1 cellular context compared by ENCODE assay signal in genomic region chr9:83956288-83957028, GRCh38.
TF ChIP-seq lines count a peak whose summit lies in the region.

No MANE protein-coding gene starts in this region.

TF ChIP-seq in HepG2, 621 proteins besides CTCF, POLR2A, EP300 and RAD21 (continued from another document and continues in another):
- TF ChIP-seq ZBTB33 (CRISPR knock-in tag; IDR thresholded peaks at IDR 0.05) (no peak), ZNF670 (CRISPR knock-in tag; IDR thresholded peaks at IDR 0.05; ENCODE audit: borderline replicate concordance) (peak; percentile 89; the same call in 1 of the 2 replicates), ZNF205 (CRISPR knock-in tag; IDR thresholded peaks at IDR 0.05) (no peak; the same call in none of the 2 replicates), TBX3 (IDR thresholded peaks at IDR 0.05; ENCODE audit: borderline replicate concordance) (no peak), POLR2AphosphoS5 (IDR thresholded peaks at IDR 0.05; ENCODE audit: low read depth, low read length) (peak; percentile 89), ZNF263 (CRISPR knock-in tag; IDR thresholded peaks at IDR 0.05) (peak; percentile 59; the same call in 1 of the 2 replicates), ZNF800 (CRISPR knock-in tag; IDR thresholded peaks at IDR 0.05) (peak; percentile 75; the same call in 1 of the 2 replicates), FLYWCH1 (CRISPR knock-in tag; IDR thresholded peaks at IDR 0.05) (0 out of 2 replicates have a peak, but pooled peaks have one; percentile 70), ISX (CRISPR knock-in tag; conservative IDR thresholded peaks at IDR 0.05) (0 out of 2 replicates have a peak, but pooled peaks have one; percentile 55), CREB1 (IDR thresholded peaks at IDR 0.05) (no peak), CREB1 (CRISPR knock-in tag; IDR thresholded peaks at IDR 0.05) (peak; percentile 35; the same call in 1 of the 2 replicates), SMAD3 (CRISPR knock-in tag; IDR thresholded peaks at IDR 0.05) (peak; percentile 68), BRCA1 (CRISPR knock-in tag; IDR thresholded peaks at IDR 0.05) (0 out of 2 replicates have a peak, but pooled peaks have one; percentile 58), SSRP1 (CRISPR knock-in tag; IDR thresholded peaks at IDR 0.05) (no peak), E2F1 (CRISPR knock-in tag; IDR thresholded peaks at IDR 0.05) (peak; percentile 98), SRF (IDR thresholded peaks at IDR 0.05; ENCODE audit: low read depth, low read length) (peak; percentile 74; the same call in 1 of the 2 replicates), ZNF644 (CRISPR knock-in tag; IDR thresholded peaks at IDR 0.05; ENCODE audit: low read depth) (no peak), FOXO1 (CRISPR knock-in tag; IDR thresholded peaks at IDR 0.05) (no peak; the same call in 1 of the 2 replicates), PCBP2 (optimal IDR thresholded peaks at IDR 0.05; ENCODE audit: low read depth, low read length, poor library complexity, severe bottlenecking) (no peak), ZNF639 (CRISPR knock-in tag; conservative IDR thresholded peaks at IDR 0.05) (peak; percentile 53; the same call in 1 of the 2 replicates), ZNF773 (CRISPR knock-in tag; IDR thresholded peaks at IDR 0.05; ENCODE audit: borderline replicate concordance) (no peak), CSRNP1 (CRISPR knock-in tag; IDR thresholded peaks at IDR 0.05) (no peak; the same call in 1 of the 2 replicates), ZNF383 (CRISPR knock-in tag; IDR thresholded peaks at IDR 0.05; ENCODE audit: borderline replicate concordance) (no peak), ZNF780A (CRISPR knock-in tag; IDR thresholded peaks at IDR 0.05) (0 out of 2 replicates have a peak, but pooled peaks have one; percentile 53), ZNF496 (CRISPR knock-in tag; IDR thresholded peaks at IDR 0.05; ENCODE audit: insufficient replicate concordance) (no peak), ZNF501 (CRISPR knock-in tag; IDR thresholded peaks at IDR 0.05) (peak; percentile 98), HOXA9 (CRISPR knock-in tag; IDR thresholded peaks at IDR 0.05; ENCODE audit: borderline replicate concordance) (peak; percentile 79; the same call in 1 of the 2 replicates), ZNF576 (CRISPR knock-in tag; IDR thresholded peaks at IDR 0.05) (no peak), FOSL1 (CRISPR knock-in tag; IDR thresholded peaks at IDR 0.05; ENCODE audit: borderline replicate concordance) (no peak), MZF1 (CRISPR knock-in tag; IDR thresholded peaks at IDR 0.05; ENCODE audit: borderline replicate concordance) (no peak), ZNF784 (CRISPR knock-in tag; IDR thresholded peaks at IDR 0.05; ENCODE audit: borderline replicate concordance) (peak; percentile 53; the same call in 1 of the 2 replicates), ZNF564 (CRISPR knock-in tag; IDR thresholded peaks at IDR 0.05) (0 out of 2 replicates have a peak, but pooled peaks have one; percentile 50), MED1 (CRISPR knock-in tag; IDR thresholded peaks at IDR 0.05) (peak; percentile 78), REPIN1 (CRISPR knock-in tag; IDR thresholded peaks at IDR 0.05; ENCODE audit: borderline replicate concordance, low read depth) (peak; percentile 71; the same call in 1 of the 2 replicates), MBD4 (IDR thresholded peaks at IDR 0.05; ENCODE audit: borderline replicate concordance, low read length) (no peak), PAXIP1 (CRISPR knock-in tag; conservative IDR thresholded peaks at IDR 0.05) (peak; percentile 72), MYNN (CRISPR knock-in tag; IDR thresholded peaks at IDR 0.05; ENCODE audit: low read depth) (no peak), ZNF451 (CRISPR knock-in tag; IDR thresholded peaks at IDR 0.05) (peak; percentile 47; the same call in 1 of the 2 replicates), HIVEP1 (CRISPR knock-in tag; IDR thresholded peaks at IDR 0.05) (peak; percentile 63), ZBTB46 (CRISPR knock-in tag; IDR thresholded peaks at IDR 0.05; ENCODE audit: borderline replicate concordance) (no peak), ZNF430 (CRISPR knock-in tag; IDR thresholded peaks at IDR 0.05) (peak; percentile 76; the same call in 1 of the 2 replicates), ZNF569 (CRISPR knock-in tag; IDR thresholded peaks at IDR 0.05; ENCODE audit: borderline replicate concordance) (no peak), ZNF510 (CRISPR knock-in tag; IDR thresholded peaks at IDR 0.05; ENCODE audit: low read depth) (no peak), POLR2AphosphoS2 (IDR thresholded peaks at IDR 0.05; ENCODE audit: low read depth, low read length) (no peak), ZNF567 (CRISPR knock-in tag; IDR thresholded peaks at IDR 0.05; ENCODE audit: borderline replicate concordance) (no peak), ZNF512B (CRISPR knock-in tag; IDR thresholded peaks at IDR 0.05; ENCODE audit: borderline replicate concordance) (0 out of 2 replicates have a peak, but pooled peaks have one; percentile 71), KDM5B (CRISPR knock-in tag; IDR thresholded peaks at IDR 0.05; ENCODE audit: borderline replicate concordance) (peak; percentile 91), STAG1 (CRISPR knock-in tag; IDR thresholded peaks at IDR 0.05) (no peak)
